ENCODE assay signal across 20 cellular contexts in the genomic region with DNA sequence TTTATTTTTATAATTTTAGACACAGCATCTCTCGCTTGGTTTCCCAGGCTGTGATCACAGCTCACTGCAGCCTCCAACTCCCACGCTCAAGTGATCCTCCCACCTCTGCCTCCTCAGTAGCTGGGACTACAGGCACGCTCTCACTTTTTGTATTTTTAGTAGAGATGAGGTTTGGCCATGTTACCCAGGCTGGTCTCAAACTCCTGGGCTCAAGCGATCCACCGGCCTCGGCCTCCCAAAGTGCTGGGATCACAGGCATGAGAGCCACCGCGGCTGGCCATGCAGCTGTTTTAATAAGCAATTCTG.
DNase-seq lines count a peak whose midpoint lies in the region; ATAC-seq and TF ChIP-seq lines count a peak whose summit lies in the region.
"Had no signal": no experiment of that assay in that cellular context is flagged by ENCODE, and none has a peak within 500 bp of the region (broad histone marks: within the 10 kb centered on the region; RNA-seq: fewer than 3 reads in every experiment).

No MANE protein-coding gene starts in this region.

- POLR2A ChIA-PET in HEK293 (lab: Yijun Ruan, JAX), result no interaction called here

- no peaks in the 10 kb centered on the region for H3K4me1 ChIP-seq in HEK293 (ENCODE audit: control insufficient read depth, insufficient read depth, low read length)

- CTCF ChIA-PET in HEK293 (lab: Yijun Ruan, JAX), result no interaction called here

- H3K9me3 Mint-ChIP-seq in effector memory CD8-positive, alpha-beta T cell, result peaks cover 4 to 7% of the 10 kb centered on the region in 2 donors
- H3K9me3 Mint-ChIP-seq in memory B cell, result peaks cover 3% of the 10 kb centered on the region
- peaks cover 4% of the 10 kb centered on the region for H3K9me3 Mint-ChIP-seq in stimulated activated memory B cell treated with anti-CD40 and anti-IgM and Interleukin-4, amounts not matched to agents 10 μg/mL and 1 μg/mL and 100 μg/mL, for 72 hours
- H3K9me3 Mint-ChIP-seq: CD4-positive, alpha-beta T cell had no signal

- H3K27ac Mint-ChIP-seq in effector memory CD8-positive, alpha-beta T cell, result peak overlapping the region; percentile 38 to 60
- H3K27ac Mint-ChIP-seq in memory B cell, result peak overlapping the region; percentile 74
- H3K27ac Mint-ChIP-seq in stimulated activated memory B cell treated with anti-CD40 and anti-IgM and Interleukin-4, amounts not matched to agents 10 μg/mL and 1 μg/mL and 100 μg/mL, for 72 hours, result peak overlapping the region; percentile 67
- H3K27ac Mint-ChIP-seq: CD4-positive, alpha-beta T cell had no signal

- no peaks in the 10 kb centered on the region for H3K9me3 ChIP-seq in HEK293 (ENCODE audit: control insufficient read depth, insufficient read depth, low read depth, low read length)

- no peak overlapping the region for H3K4me3 ChIP-seq in HEK293 (ENCODE audit: low read depth, low read length)
- H3K4me3 ChIP-seq: GM12878 had no signal

- no peaks in the 10 kb centered on the region; a peak in 1 of 3 replicates for H3K36me3 ChIP-seq in HEK293 (ENCODE audit: control insufficient read depth in 2 of 2, insufficient read depth in 1 of 2, low read length in 2 of 2)

- no peak overlapping the region for H3K4me3 Mint-ChIP-seq in effector memory CD8-positive, alpha-beta T cell
- H3K4me3 Mint-ChIP-seq in memory B cell, result no peak overlapping the region
- H3K4me3 Mint-ChIP-seq in stimulated activated memory B cell treated with anti-CD40 and anti-IgM and Interleukin-4, amounts not matched to agents 10 μg/mL and 1 μg/mL and 100 μg/mL, for 72 hours, result no peak overlapping the region
- H3K4me3 Mint-ChIP-seq: CD4-positive, alpha-beta T cell had no signal

- H3K27me3 Mint-ChIP-seq in effector memory CD8-positive, alpha-beta T cell, result no peaks in the 10 kb centered on the region
- no peaks in the 10 kb centered on the region for H3K27me3 Mint-ChIP-seq in memory B cell
- H3K27me3 Mint-ChIP-seq in stimulated activated memory B cell treated with anti-CD40 and anti-IgM and Interleukin-4, amounts not matched to agents 10 μg/mL and 1 μg/mL and 100 μg/mL, for 72 hours, result no peaks in the 10 kb centered on the region
- H3K27me3 Mint-ChIP-seq: CD4-positive, alpha-beta T cell had no signal

- H3K4me1 Mint-ChIP-seq in effector memory CD8-positive, alpha-beta T cell (ENCODE audit: low read depth in 2 of 2), result peaks cover 23 to 46% of the 10 kb centered on the region in 2 donors
- peaks cover 8% of the 10 kb centered on the region for H3K4me1 Mint-ChIP-seq in memory B cell
- peaks cover 22% of the 10 kb centered on the region for H3K4me1 Mint-ChIP-seq in stimulated activated memory B cell treated with anti-CD40 and anti-IgM and Interleukin-4, amounts not matched to agents 10 μg/mL and 1 μg/mL and 100 μg/mL, for 72 hours

- no peak for ATAC-seq in effector memory CD8-positive, alpha-beta T cell (replicated peaks)
- ATAC-seq in memory B cell (ENCODE audit: low read depth) (no peak), GM19023 (IDR thresholded peaks at IDR 0.05; ENCODE audit: unreplicated experiment) (no peak)
- no peak for ATAC-seq in stimulated activated memory B cell treated with anti-CD40 and anti-IgM and Interleukin-4, amounts not matched to agents 10 μg/mL and 1 μg/mL and 100 μg/mL, for 72 hours
- ATAC-seq: GM12878, HCT116, Right ventricle myocardium inferior had no signal

- no peak for TF ChIP-seq CTCF in HEK293 (tag by site-specific recombination; IDR thresholded peaks at IDR 0.05)

- DNase-seq in effector memory CD8-positive, alpha-beta T cell, result no peak
- no peak for DNase-seq in memory B cell (ENCODE audit: low spot score in 2 of 2)
- no peak for DNase-seq in substantia nigra (lab: John Stamatoyannopoulos, UW)
- DNase-seq in dedifferentiated amniotic fluid mesenchymal stem cell (ENCODE audit: extremely low spot score), result no peak
- no peak for DNase-seq in globus pallidus (ENCODE audit: low spot score)
- DNase-seq: CD4-positive, alpha-beta T cell; COR-L47; DMS79; Karpas-422; MV-4-11; NCI-H1694 treated with DMSO at 0.1 percent for 48 hours; NCI-H2081 treated with DMSO at 0.1 percent for 48 hours; NCI-H446; NCI-H526 had no signal

- no peaks in the 10 kb centered on the region for H3K36me3 Mint-ChIP-seq in effector memory CD8-positive, alpha-beta T cell (ENCODE audit: insufficient read depth)
- peaks cover 18% of the 10 kb centered on the region for H3K36me3 Mint-ChIP-seq in memory B cell
- peaks cover 32% of the 10 kb centered on the region for H3K36me3 Mint-ChIP-seq in stimulated activated memory B cell treated with anti-CD40 and anti-IgM and Interleukin-4, amounts not matched to agents 10 μg/mL and 1 μg/mL and 100 μg/mL, for 72 hours

- H3K27ac ChIP-seq in HEK293 (ENCODE audit: extremely low read depth, low read depth, low read length), result no peak overlapping the region
- no peak overlapping the region for H3K27ac ChIP-seq in substantia nigra (ENCODE audit: low read depth, low read length, poor library complexity, severe bottlenecking)

TF ChIP-seq in HEK293, 187 proteins besides CTCF, POLR2A, EP300 and RAD21:
- TF ChIP-seq ZNF677 (tag by site-specific recombination; IDR thresholded peaks at IDR 0.05) (no peak), EGR2 (tag by site-specific recombination; IDR thresholded peaks at IDR 0.05; ENCODE audit: low read depth) (peak; percentile 59), ZNF324 (tag by site-specific recombination; IDR thresholded peaks at IDR 0.05) (no peak), KLF10 (tag by site-specific recombination; IDR thresholded peaks at IDR 0.05) (no peak), ZSCAN16 (tag by site-specific recombination; IDR thresholded peaks at IDR 0.05) (no peak), ZNF558 (tag by site-specific recombination; IDR thresholded peaks at IDR 0.05) (no peak), ZFHX2 (tag by site-specific recombination; conservative IDR thresholded peaks at IDR 0.05) (peak; percentile 74)
